Comparison of ENCODE assay signal across 1 cellular context in genomic region chr10:84331091-84331490, GRCh38.
TF ChIP-seq lines count a peak whose summit lies in the region.

No MANE protein-coding gene starts in this region.

TF ChIP-seq in HEK293, 187 proteins besides CTCF, POLR2A, EP300 and RAD21 (continued from another document):
- TF ChIP-seq BCL6B (tag by site-specific recombination; IDR thresholded peaks at IDR 0.05) (no peak), PRDM1 (tag by site-specific recombination; IDR thresholded peaks at IDR 0.05) (peak; percentile 68; the same call in 1 of the 2 replicates), ZNF623 (tag by site-specific recombination; IDR thresholded peaks at IDR 0.05) (no peak)
